ENCODE assay signal across 10 cellular contexts in the genomic region with DNA sequence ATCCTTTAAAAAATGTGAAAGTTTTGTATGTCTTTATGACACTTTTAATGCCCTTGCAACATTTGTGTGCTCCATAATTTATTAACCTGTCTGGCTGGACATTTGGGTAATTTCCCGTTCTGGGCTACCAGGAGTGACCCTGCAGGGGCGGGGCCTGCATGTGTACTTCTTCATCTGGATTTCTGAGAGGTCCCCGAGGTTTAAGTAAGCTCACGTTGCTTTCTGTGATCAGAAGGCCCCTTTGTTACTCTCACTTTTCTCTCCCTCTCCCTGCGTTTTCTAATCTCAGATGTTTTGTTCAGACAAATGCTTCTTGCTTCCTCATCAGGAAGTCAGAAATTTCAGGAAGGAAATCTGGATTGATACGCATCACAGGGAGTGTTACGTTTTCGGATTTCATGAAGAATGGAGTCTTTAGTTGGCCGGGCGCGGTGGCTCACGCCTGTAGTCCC.
A peak's percentile ranks its signal among the peaks of the same experiment; 100 is the strongest.
DNase-seq lines count a peak whose midpoint lies in the region; ATAC-seq and TF ChIP-seq lines count a peak whose summit lies in the region.
"Had no signal": no experiment of that assay in that cellular context is flagged by ENCODE, and none has a peak within 500 bp of the region (broad histone marks: within the 10 kb centered on the region; RNA-seq: fewer than 3 reads in every experiment).

No MANE protein-coding gene starts in this region.

- no peak for TF ChIP-seq POLR2A in adrenal gland (IDR thresholded peaks at IDR 0.05)

- ATAC-seq in right cardiac atrium (peak; percentile 38 to 58), GM18909 (IDR thresholded peaks at IDR 0.05; ENCODE audit: poor library complexity, unreplicated experiment) (no peak), GM21737 (IDR thresholded peaks at IDR 0.05; ENCODE audit: unreplicated experiment) (no peak)
- ATAC-seq in stimulated activated naive B cell treated with anti-CD40 and anti-IgM and Interleukin-4, amounts not matched to agents 10 μg/mL and 1 μg/mL and 100 μg/mL, for 72 hours (replicated peaks), result no peak

- H3K27ac Mint-ChIP-seq in Calu3 (ENCODE audit: unreplicated experiment) (peak overlapping the region; percentile 99), progenitor cell of endocrine pancreas (peak overlapping the region; percentile 99)
- no peak overlapping the region for H3K27ac Mint-ChIP-seq in stimulated activated naive B cell treated with anti-CD40 and anti-IgM and Interleukin-4, amounts not matched to agents 10 μg/mL and 1 μg/mL and 100 μg/mL, for 72 hours

- WGBS in adrenal gland, 4 donors, result 47 to 57% (median 47%) methylated on average over 12 of the region's 12 CpGs
- 56% methylated on average over 12 of the region's 12 CpGs for WGBS in right cardiac atrium

- peak overlapping the region; percentile 67 for H3K4me3 Mint-ChIP-seq in Calu3 (ENCODE audit: low read depth, unreplicated experiment)
- H3K4me3 Mint-ChIP-seq in progenitor cell of endocrine pancreas (ENCODE audit: low read depth), result no peak overlapping the region
- H3K4me3 Mint-ChIP-seq in stimulated activated naive B cell treated with anti-CD40 and anti-IgM and Interleukin-4, amounts not matched to agents 10 μg/mL and 1 μg/mL and 100 μg/mL, for 72 hours, result no peak overlapping the region

- intact Hi-C loops in Calu3 (cut with micrococcal nuclease; ENCODE audit: unreplicated experiment), result loop anchor here (1.0 to 2.0 kb wide), 2 partner anchors 9 to 14 kb away; no protein-coding TSS in a partner anchor
- intact Hi-C loops in adrenal gland (cut with DNase I), result no loop called here
- intact Hi-C loops in right cardiac atrium (cut with DNase I), result no loop called here

- H3K4me1 Mint-ChIP-seq in Calu3 (ENCODE audit: low read depth, unreplicated experiment), result peaks cover 50% of the 10 kb centered on the region
- peaks cover 24% of the 10 kb centered on the region for H3K4me1 Mint-ChIP-seq in progenitor cell of endocrine pancreas (ENCODE audit: low read depth)
- peaks cover 0 to 4% of the 10 kb centered on the region in 2 donors for H3K4me1 Mint-ChIP-seq in stimulated activated naive B cell treated with anti-CD40 and anti-IgM and Interleukin-4, amounts not matched to agents 10 μg/mL and 1 μg/mL and 100 μg/mL, for 72 hours

- BruUV-seq in Calu3 (replicated peaks; lab: Mats Ljungman, UMichigan), result no TSS peak

- peaks cover 69% of the 10 kb centered on the region for H3K36me3 Mint-ChIP-seq in Calu3 (ENCODE audit: insufficient read depth, unreplicated experiment)
- H3K36me3 Mint-ChIP-seq in progenitor cell of endocrine pancreas (ENCODE audit: insufficient read depth), result peaks cover 25% of the 10 kb centered on the region
- peaks cover 0 to 1% of the 10 kb centered on the region in 2 donors for H3K36me3 Mint-ChIP-seq in stimulated activated naive B cell treated with anti-CD40 and anti-IgM and Interleukin-4, amounts not matched to agents 10 μg/mL and 1 μg/mL and 100 μg/mL, for 72 hours

- no peaks in the 10 kb centered on the region for H3K9me3 ChIP-seq in adrenal gland (replicated peaks in 1 of 3)
- no peaks in the 10 kb centered on the region for H3K9me3 ChIP-seq in right cardiac atrium (ENCODE audit: control insufficient read depth, low read length)

- H3K27ac ChIP-seq in adrenal gland (peak overlapping the region in 4 of 5 donors; percentile 64 to 87 (median 73)), right cardiac atrium (ENCODE audit: low read length) (peak overlapping the region; percentile 84)

- H3K9me3 Mint-ChIP-seq in Calu3 (ENCODE audit: low read depth, unreplicated experiment) (no peaks in the 10 kb centered on the region), progenitor cell of endocrine pancreas (ENCODE audit: low read depth) (no peaks in the 10 kb centered on the region)
- peaks cover 0 to 8% of the 10 kb centered on the region in 2 donors for H3K9me3 Mint-ChIP-seq in stimulated activated naive B cell treated with anti-CD40 and anti-IgM and Interleukin-4, amounts not matched to agents 10 μg/mL and 1 μg/mL and 100 μg/mL, for 72 hours

- TF ChIP-seq CTCF in Calu3 (IDR thresholded peaks at IDR 0.05; ENCODE audit: unreplicated experiment) (no peak), adrenal gland (IDR thresholded peaks at IDR 0.05) (no peak), progenitor cell of endocrine pancreas (IDR thresholded peaks at IDR 0.05; ENCODE audit: unreplicated experiment) (no peak)

- H3K27me3 ChIP-seq in adrenal gland (no peaks in the 10 kb centered on the region), right cardiac atrium (ENCODE audit: control insufficient read depth, insufficient read depth) (no peaks in the 10 kb centered on the region)

- H3K4me3 ChIP-seq in adrenal gland, result peak overlapping the region in 1 of 4 donors; percentile 0
- H3K4me3 ChIP-seq in right cardiac atrium (ENCODE audit: low read length), result no peak overlapping the region

- DNase-seq in Calu3 (peak; percentile 88), adrenal gland (peak in 6 of 7 donors; percentile 59 to 87 (median 68)), right cardiac atrium (no peak), progenitor cell of endocrine pancreas (ENCODE audit: low spot score, unreplicated experiment) (no peak), kidney glomerular epithelial cell (lab: John Stamatoyannopoulos, UW) (no peak)
- no peak for DNase-seq in stimulated activated naive B cell treated with anti-CD40 and anti-IgM and Interleukin-4, amounts not matched to agents 10 μg/mL and 1 μg/mL and 100 μg/mL, for 72 hours
- DNase-seq: Karpas-422, NCI-H446 treated with DMSO at 0.1 percent for 48 hours had no signal

- H3K36me3 ChIP-seq in adrenal gland (replicated peaks in 1 of 2), result no peaks in the 10 kb centered on the region

- H3K4me1 ChIP-seq in adrenal gland (replicated peaks in 1 of 2), result peaks cover 14 to 17% of the 10 kb centered on the region in 2 donors
- peaks cover 4% of the 10 kb centered on the region for H3K4me1 ChIP-seq in right cardiac atrium (ENCODE audit: control insufficient read depth, insufficient read depth, low read length)

- no peaks in the 10 kb centered on the region for H3K27me3 Mint-ChIP-seq in Calu3 (ENCODE audit: unreplicated experiment)
- no peaks in the 10 kb centered on the region for H3K27me3 Mint-ChIP-seq in progenitor cell of endocrine pancreas
- peaks cover 24 to 33% of the 10 kb centered on the region in 2 donors for H3K27me3 Mint-ChIP-seq in stimulated activated naive B cell treated with anti-CD40 and anti-IgM and Interleukin-4, amounts not matched to agents 10 μg/mL and 1 μg/mL and 100 μg/mL, for 72 hours

- CTCF ChIA-PET in Calu3 (lab: Charles Lee), result interaction anchor here (0.6 to 2.6 kb wide), 4 partner anchors 10 to 45 kb away, joined by 3 to 18 read pairs (median 6); no protein-coding TSS in a partner anchor

Comparison
In these comparisons a context has a peak if more than half of its experiments do, and no peak if none do; other contexts are left out.
1. DNase-seq: peak in Calu3 (single experiment) and adrenal gland (6 of 7); none in right cardiac atrium (0 of 3), progenitor cell of endocrine pancreas (single experiment), stimulated activated naive B cell treated with anti-CD40 and anti-IgM and Interleukin-4, amounts not matched to agents 10 μg/mL and 1 μg/mL and 100 μg/mL, for 72 hours (single experiment) and kidney glomerular epithelial cell (single experiment).
2. ATAC-seq: peak in right cardiac atrium (2 of 2); none in stimulated activated naive B cell treated with anti-CD40 and anti-IgM and Interleukin-4, amounts not matched to agents 10 μg/mL and 1 μg/mL and 100 μg/mL, for 72 hours (0 of 2), GM18909 (single experiment) and GM21737 (single experiment).